In genomic region chr17:48915459-48916282, GRCh38 we compare ENCODE assay signal across 7 cellular contexts. TPM values are rescaled to one million over a fixed set of nuclear protein-coding genes. Genes with fewer than 3 reads are reported as not detected.
DNase-seq lines count a peak whose midpoint lies in the region; ATAC-seq and TF ChIP-seq lines count a peak whose summit lies in the region.

No MANE protein-coding gene starts in this region.

- DNase-seq in T-helper 1 cell (peak in 3 of 5 donors; percentile 13 to 87 (median 15)), choroid plexus epithelial cell (ENCODE audit: low read depth) (peak; percentile 96), posterior vena cava (ENCODE audit: low spot score) (peak; percentile 73), SKM-1 (lab: John Stamatoyannopoulos, UW; ENCODE audit: unreplicated experiment) (no peak)

- H3K4me3 ChIP-seq in choroid plexus epithelial cell (ENCODE audit: low read depth, low read length), result no peak overlapping the region

- intact Hi-C loops in posterior vena cava (cut with DNase I), result no loop called here

- TF ChIP-seq CTCF in choroid plexus epithelial cell (conservative IDR thresholded peaks at IDR 0.05; ENCODE audit: low read depth, low read length), result no peak

- ATAC-seq in GM18867 (IDR thresholded peaks at IDR 0.05; ENCODE audit: unreplicated experiment), result peak; percentile 61
- peak; percentile 88 for ATAC-seq in HG02938 (IDR thresholded peaks at IDR 0.05; ENCODE audit: unreplicated experiment)
- ATAC-seq in GM21526 (IDR thresholded peaks at IDR 0.05; ENCODE audit: low FRiP score, unreplicated experiment), result no peak

RNA-seq across cellular contexts. Expression of gene UBE2Z, which starts 7.5 kb away (rescaled TPM):
- total RNA-seq in posterior vena cava, result 10 to 100 TPM; 53.3 to 60.2 TPM

RNA-seq across cellular contexts. Expression of gene ATP5MC1, which starts 23.1 kb away (rescaled TPM):
- total RNA-seq in posterior vena cava, result 10 to 100 TPM; 53.5 to 60.9 TPM

RNA-seq across cellular contexts. Expression of gene SNF8, which starts 29.0 kb away (rescaled TPM):
- total RNA-seq in posterior vena cava, result 10 to 100 TPM; 71.3 to 80.3 TPM

RNA-seq across cellular contexts. Expression of gene GIP, which starts 52.7 kb away (rescaled TPM):
- not detected for total RNA-seq in posterior vena cava
